In the genomic region with DNA sequence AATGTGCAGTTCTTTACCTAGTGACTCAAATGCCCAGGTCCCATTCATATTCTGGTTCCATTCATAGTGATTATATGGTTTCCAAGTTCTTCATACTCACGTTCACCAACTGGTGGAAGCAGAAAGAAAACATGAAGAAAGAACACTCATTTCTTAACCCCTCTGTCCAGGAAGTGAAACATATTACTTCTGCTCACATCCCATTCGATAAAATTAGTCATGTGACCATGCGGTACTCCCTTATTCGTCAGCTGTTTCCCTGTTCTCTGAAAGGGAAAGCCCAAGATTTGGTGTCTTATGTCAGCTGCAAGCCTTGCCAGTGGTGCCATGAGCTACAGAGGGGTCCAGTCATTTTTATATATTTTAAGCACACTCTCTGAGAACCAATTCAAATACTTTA, we compare ENCODE assay signal across 20 cellular contexts.
A peak's percentile ranks its signal among the peaks of the same experiment; 100 is the strongest.
DNase-seq lines count a peak whose midpoint lies in the region; ATAC-seq and TF ChIP-seq lines count a peak whose summit lies in the region.
"Had no signal": no experiment of that assay in that cellular context is flagged by ENCODE, and none has a peak within 500 bp of the region (broad histone marks: within the 10 kb centered on the region; RNA-seq: fewer than 3 reads in every experiment).

No MANE protein-coding gene starts in this region.

- CTCF ChIA-PET in OCI-LY7 (lab: Charles Lee; ENCODE audit: unreplicated experiment): no interaction called here

- peak; percentile 0 for DNase-seq in activated naive CD8-positive, alpha-beta T cell treated with anti-CD3 and anti-CD28 coated beads for 36 hours
- DNase-seq in activated naive CD8-positive, alpha-beta T cell treated with anti-CD3 and anti-CD28 coated beads, Interleukin-2, amount 50 U/mL, for 24 hours: no peak
- DNase-seq in OCI-LY7 (ENCODE audit: low spot score) (peak; percentile 3), NCI-H2081 (lab: John Stamatoyannopoulos, UW) (no peak), NCI-H1048 (lab: John Stamatoyannopoulos, UW) (no peak)
- no peak for DNase-seq in stimulated activated naive CD8-positive, alpha-beta T cell treated with anti-CD3 and anti-CD28 coated beads, Interleukin-15, Interleukin-2, amounts not matched to agents 100 U/mL and 50 U/mL, for 24 hours
- DNase-seq in stimulated activated CD8-positive, alpha-beta memory T cell treated with anti-CD3 and anti-CD28 coated beads, Interleukin-4, amount 100 ng/mL, for 48 hours: no peak
- DNase-seq: activated CD4-positive, CD25-positive, alpha-beta regulatory T cell treated with anti-CD3 and anti-CD28 coated beads, Interleukin-2, amount 50 U/mL, for 72 hours; activated CD8-positive, alpha-beta memory T cell treated with anti-CD3 and anti-CD28 coated beads, Interleukin-2, amount 50 U/mL, for 48 hours; CD4-positive, alpha-beta memory T cell; NCI-H1092 treated with DMSO at 0.1 percent for 48 hours; NCI-H526; PC-3; SIG-M5 had no signal

- H3K36me3 Mint-ChIP-seq in activated naive CD8-positive, alpha-beta T cell treated with anti-CD3 and anti-CD28 coated beads for 36 hours: no peaks in the 10 kb centered on the region
- H3K36me3 Mint-ChIP-seq in activated naive CD8-positive, alpha-beta T cell treated with anti-CD3 and anti-CD28 coated beads, Interleukin-2, amount 50 U/mL, for 24 hours (ENCODE audit: low read depth): peaks cover 2% of the 10 kb centered on the region
- H3K36me3 Mint-ChIP-seq: activated naive CD8-positive, alpha-beta T cell; CD4-positive, alpha-beta memory T cell had no signal

- TF ChIP-seq CTCF in OCI-LY7 (conservative IDR thresholded peaks at IDR 0.05; ENCODE audit: low read length): no peak

- peaks cover 3% of the 10 kb centered on the region for H3K4me1 Mint-ChIP-seq in activated naive CD8-positive, alpha-beta T cell treated with anti-CD3 and anti-CD28 coated beads for 36 hours
- H3K4me1 Mint-ChIP-seq in activated naive CD8-positive, alpha-beta T cell treated with anti-CD3 and anti-CD28 coated beads, Interleukin-2, amount 50 U/mL, for 24 hours: peaks cover 28% of the 10 kb centered on the region
- H3K4me1 Mint-ChIP-seq: CD4-positive, alpha-beta memory T cell had no signal

- no peaks in the 10 kb centered on the region for H3K79me2 ChIP-seq in OCI-LY7 (ENCODE audit: insufficient read depth, low read depth, low read length)
- H3K79me2 ChIP-seq: hepatocyte, parathyroid adenoma had no signal

- no peak overlapping the region for H3K4me3 ChIP-seq in OCI-LY7 (ENCODE audit: low read depth, low read length, poor library complexity, severe bottlenecking)
- H3K4me3 ChIP-seq: coronary artery, hepatocyte had no signal

- no peak overlapping the region for H3K4me3 Mint-ChIP-seq in activated naive CD8-positive, alpha-beta T cell treated with anti-CD3 and anti-CD28 coated beads for 36 hours
- H3K4me3 Mint-ChIP-seq in activated naive CD8-positive, alpha-beta T cell treated with anti-CD3 and anti-CD28 coated beads, Interleukin-2, amount 50 U/mL, for 24 hours: no peak overlapping the region
- H3K4me3 Mint-ChIP-seq: activated naive CD8-positive, alpha-beta T cell; brain; CD4-positive, alpha-beta memory T cell had no signal

- no peak overlapping the region for H3K27ac ChIP-seq in OCI-LY7 (ENCODE audit: low read depth, low read length, poor library complexity, severe bottlenecking)
- H3K27ac ChIP-seq: coronary artery, hepatocyte, parathyroid adenoma had no signal

- H3K27me3 Mint-ChIP-seq in activated naive CD8-positive, alpha-beta T cell treated with anti-CD3 and anti-CD28 coated beads for 36 hours: peaks cover 1% of the 10 kb centered on the region
- peaks cover under 1% of the 10 kb centered on the region for H3K27me3 Mint-ChIP-seq in activated naive CD8-positive, alpha-beta T cell treated with anti-CD3 and anti-CD28 coated beads, Interleukin-2, amount 50 U/mL, for 24 hours
- H3K27me3 Mint-ChIP-seq: brain; CD4-positive, alpha-beta memory T cell had no signal

- no TSS peak for BruUV-seq in OCI-LY7 (replicated peaks; lab: Mats Ljungman, UMichigan)

- intact Hi-C loops in OCI-LY7 (cut with micrococcal nuclease; ENCODE audit: unreplicated experiment): no loop called here

- H3K4me1 ChIP-seq in OCI-LY7 (ENCODE audit: insufficient read depth, low read length, poor library complexity, severe bottlenecking): no peaks in the 10 kb centered on the region
- H3K4me1 ChIP-seq: parathyroid adenoma had no signal

- ATAC-seq in activated naive CD8-positive, alpha-beta T cell treated with anti-CD3 and anti-CD28 coated beads, Interleukin-2, amount 50 U/mL, for 24 hours: no peak
- ATAC-seq in HG02885 (IDR thresholded peaks at IDR 0.05; ENCODE audit: poor library complexity, unreplicated experiment): peak; percentile 81
- peak; percentile 14 for ATAC-seq in stimulated activated naive CD8-positive, alpha-beta T cell treated with anti-CD3 and anti-CD28 coated beads, Interleukin-15, Interleukin-2, amounts not matched to agents 100 U/mL and 50 U/mL, for 24 hours
- ATAC-seq: PC-3 had no signal

- H3K9me3 ChIP-seq in OCI-LY7 (ENCODE audit: low read length): no peaks in the 10 kb centered on the region

- H3K4me2 ChIP-seq in OCI-LY7 (ENCODE audit: low read length): no peak overlapping the region
- H3K4me2 ChIP-seq: hepatocyte had no signal

- H3K9me2 ChIP-seq in OCI-LY7 (ENCODE audit: insufficient read depth, low read length): no peaks in the 10 kb centered on the region

- H3K9me3 Mint-ChIP-seq in activated naive CD8-positive, alpha-beta T cell treated with anti-CD3 and anti-CD28 coated beads for 36 hours: peaks cover 5% of the 10 kb centered on the region
- peaks cover 4% of the 10 kb centered on the region for H3K9me3 Mint-ChIP-seq in activated naive CD8-positive, alpha-beta T cell treated with anti-CD3 and anti-CD28 coated beads, Interleukin-2, amount 50 U/mL, for 24 hours

- POLR2A ChIA-PET in OCI-LY7 (lab: Charles Lee): no interaction called here

- H4K20me1 ChIP-seq in OCI-LY7 (ENCODE audit: insufficient read depth, low read length): no peaks in the 10 kb centered on the region

- no peak overlapping the region for H3K27ac Mint-ChIP-seq in activated naive CD8-positive, alpha-beta T cell treated with anti-CD3 and anti-CD28 coated beads for 36 hours
- H3K27ac Mint-ChIP-seq in activated naive CD8-positive, alpha-beta T cell treated with anti-CD3 and anti-CD28 coated beads, Interleukin-2, amount 50 U/mL, for 24 hours: no peak overlapping the region
- H3K27ac Mint-ChIP-seq: activated naive CD8-positive, alpha-beta T cell; brain; CD4-positive, alpha-beta memory T cell had no signal

- peak overlapping the region; percentile 68 for H2AFZ ChIP-seq in OCI-LY7 (ENCODE audit: low read length)
- H2AFZ ChIP-seq: hepatocyte, parathyroid adenoma had no signal

- H3K36me3 ChIP-seq in OCI-LY7 (ENCODE audit: insufficient read depth, low read length): no peaks in the 10 kb centered on the region

Comparison
In these comparisons a context has a peak if more than half of its experiments do, and no peak if none do; other contexts are left out.
1. DNase-seq: peak in activated naive CD8-positive, alpha-beta T cell treated with anti-CD3 and anti-CD28 coated beads for 36 hours (single experiment) and OCI-LY7 (single experiment); none in activated naive CD8-positive, alpha-beta T cell treated with anti-CD3 and anti-CD28 coated beads, Interleukin-2, amount 50 U/mL, for 24 hours (single experiment), stimulated activated naive CD8-positive, alpha-beta T cell treated with anti-CD3 and anti-CD28 coated beads, Interleukin-15, Interleukin-2, amounts not matched to agents 100 U/mL and 50 U/mL, for 24 hours (single experiment), NCI-H2081 (0 of 2), NCI-H1048 (single experiment) and stimulated activated CD8-positive, alpha-beta memory T cell treated with anti-CD3 and anti-CD28 coated beads, Interleukin-4, amount 100 ng/mL, for 48 hours (single experiment).